Comparison of ENCODE assay signal across 16 cellular contexts in genomic region chr3:161043343-161044035, GRCh38.
DNase-seq lines count a peak whose midpoint lies in the region; ATAC-seq, FAIRE-seq and TF ChIP-seq lines count a peak whose summit lies in the region.
"Had no signal": no experiment of that assay in that cellular context is flagged by ENCODE, and none has a peak within 500 bp of the region (broad histone marks: within the 10 kb centered on the region; RNA-seq: fewer than 3 reads in every experiment).

No MANE protein-coding gene starts in this region.

- H3K4me1 Mint-ChIP-seq in activated T-helper 1 cell treated with anti-CD3 and anti-CD28 coated beads, Interleukin-12 subunit alpha, Interleukin-12 subunit beta, Interleukin-2, Interleukin-4 antibody, amounts not matched to agents 30 ng/mL and 10 ng/mL and 1 ng/mL, durations not matched to agents 14 hours and 24 hours and 36 hours (ENCODE audit: low read depth), result no peaks in the 10 kb centered on the region
- H3K4me1 Mint-ChIP-seq in chondrocyte (ENCODE audit: low read depth), result peaks cover 18% of the 10 kb centered on the region
- H3K4me1 Mint-ChIP-seq: activated naive CD4-positive, alpha-beta T cell treated with anti-CD3 and anti-CD28 coated beads, Interleukin-2, amount 10 ng/mL, durations not matched to agents 7 days and 5 days; central memory CD8-positive, alpha-beta T cell; memory B cell; stimulated activated effector memory CD8-positive, alpha-beta T cell treated with anti-CD3 and anti-CD28 coated beads, Interleukin-12 subunit alpha, Interleukin-12 subunit beta, amount 100 ng/mL, for 72 hours had no signal

- H3K9me3 Mint-ChIP-seq in activated T-helper 1 cell treated with anti-CD3 and anti-CD28 coated beads, Interleukin-12 subunit alpha, Interleukin-12 subunit beta, Interleukin-2, Interleukin-4 antibody, amounts not matched to agents 30 ng/mL and 10 ng/mL and 1 ng/mL, durations not matched to agents 14 hours and 24 hours and 36 hours, result peaks cover 9% of the 10 kb centered on the region
- H3K9me3 Mint-ChIP-seq in chondrocyte (ENCODE audit: low read depth), result peaks cover 2% of the 10 kb centered on the region
- H3K9me3 Mint-ChIP-seq: activated naive CD4-positive, alpha-beta T cell treated with anti-CD3 and anti-CD28 coated beads, Interleukin-2, amount 10 ng/mL, durations not matched to agents 7 days and 5 days had no signal

- intact Hi-C loops in activated T-helper 1 cell treated with anti-CD3 and anti-CD28 coated beads, Interleukin-12 subunit alpha, Interleukin-12 subunit beta, Interleukin-2, Interleukin-4 antibody, amounts not matched to agents 30 ng/mL and 10 ng/mL and 1 ng/mL, durations not matched to agents 14 hours and 24 hours and 36 hours (cut with micrococcal nuclease), result no loop called here

- DNase-seq in GM18507 (ENCODE audit: extremely low spot score, insufficient read length, low read depth) (no peak), chondrocyte (ENCODE audit: low spot score) (no peak), foreskin keratinocyte (no peak), cortex of kidney (lab: John Stamatoyannopoulos, UW) (no peak)
- DNase-seq in activated T-helper 1 cell treated with anti-CD3 and anti-CD28 coated beads, Interleukin-12 subunit alpha, Interleukin-12 subunit beta, Interleukin-2, Interleukin-4 antibody, amounts not matched to agents 30 ng/mL and 10 ng/mL and 1 ng/mL, durations not matched to agents 14 hours and 24 hours and 36 hours (ENCODE audit: low spot score), result no peak
- DNase-seq: activated CD8-positive, alpha-beta T cell treated with anti-CD3 and anti-CD28 coated beads, Interleukin-2, amount 10 ng/mL, durations not matched to agents 7 days and 5 days; activated naive CD4-positive, alpha-beta T cell treated with anti-CD3 and anti-CD28 coated beads, Interleukin-2, amount 10 ng/mL, durations not matched to agents 7 days and 5 days; NCI-H510A; ovary had no signal

- H3K27ac ChIP-seq in foreskin keratinocyte, result no peak overlapping the region
- H3K27ac ChIP-seq: ovary had no signal

- no peaks in the 10 kb centered on the region for H3K27me3 Mint-ChIP-seq in activated T-helper 1 cell treated with anti-CD3 and anti-CD28 coated beads, Interleukin-12 subunit alpha, Interleukin-12 subunit beta, Interleukin-2, Interleukin-4 antibody, amounts not matched to agents 30 ng/mL and 10 ng/mL and 1 ng/mL, durations not matched to agents 14 hours and 24 hours and 36 hours (ENCODE audit: insufficient read depth)
- no peaks in the 10 kb centered on the region for H3K27me3 Mint-ChIP-seq in chondrocyte (ENCODE audit: low read depth)
- H3K27me3 Mint-ChIP-seq: activated naive CD4-positive, alpha-beta T cell treated with anti-CD3 and anti-CD28 coated beads, Interleukin-2, amount 10 ng/mL, durations not matched to agents 7 days and 5 days; central memory CD8-positive, alpha-beta T cell; memory B cell had no signal

- TF ChIP-seq CTCF in chondrocyte (IDR thresholded peaks at IDR 0.05) (no peak), foreskin keratinocyte (conservative IDR thresholded peaks at IDR 0.05) (no peak)

- H3K27me3 ChIP-seq in foreskin keratinocyte, result no peaks in the 10 kb centered on the region
- H3K27me3 ChIP-seq: ovary had no signal

- no peaks in the 10 kb centered on the region for H3K36me3 Mint-ChIP-seq in activated T-helper 1 cell treated with anti-CD3 and anti-CD28 coated beads, Interleukin-12 subunit alpha, Interleukin-12 subunit beta, Interleukin-2, Interleukin-4 antibody, amounts not matched to agents 30 ng/mL and 10 ng/mL and 1 ng/mL, durations not matched to agents 14 hours and 24 hours and 36 hours (ENCODE audit: low read depth)
- peaks cover 2% of the 10 kb centered on the region for H3K36me3 Mint-ChIP-seq in chondrocyte (ENCODE audit: low read depth)
- H3K36me3 Mint-ChIP-seq: activated naive CD4-positive, alpha-beta T cell treated with anti-CD3 and anti-CD28 coated beads, Interleukin-2, amount 10 ng/mL, durations not matched to agents 7 days and 5 days; stimulated activated effector memory CD8-positive, alpha-beta T cell treated with anti-CD3 and anti-CD28 coated beads, Interleukin-12 subunit alpha, Interleukin-12 subunit beta, amount 100 ng/mL, for 72 hours had no signal

- peak; percentile 73 for ATAC-seq in GM19463 (IDR thresholded peaks at IDR 0.05; ENCODE audit: unreplicated experiment)
- peak; percentile 59 for ATAC-seq in HG02870 (IDR thresholded peaks at IDR 0.05; ENCODE audit: unreplicated experiment)
- ATAC-seq in HG03575 (IDR thresholded peaks at IDR 0.05; ENCODE audit: extremely low read depth, insufficient number of reproducible peaks, low FRiP score, unreplicated experiment), result peak; percentile 71
- ATAC-seq in foreskin keratinocyte, result no peak
- ATAC-seq: activated CD8-positive, alpha-beta T cell treated with anti-CD3 and anti-CD28 coated beads, Interleukin-2, amount 10 ng/mL, durations not matched to agents 7 days and 5 days; stimulated activated effector memory CD8-positive, alpha-beta T cell treated with anti-CD3 and anti-CD28 coated beads, Interleukin-12 subunit alpha, Interleukin-12 subunit beta, amount 100 ng/mL, for 72 hours had no signal

- no peak overlapping the region for H3K4me3 Mint-ChIP-seq in activated T-helper 1 cell treated with anti-CD3 and anti-CD28 coated beads, Interleukin-12 subunit alpha, Interleukin-12 subunit beta, Interleukin-2, Interleukin-4 antibody, amounts not matched to agents 30 ng/mL and 10 ng/mL and 1 ng/mL, durations not matched to agents 14 hours and 24 hours and 36 hours
- no peak overlapping the region for H3K4me3 Mint-ChIP-seq in chondrocyte (ENCODE audit: unreplicated experiment)
- H3K4me3 Mint-ChIP-seq: activated CD8-positive, alpha-beta T cell treated with anti-CD3 and anti-CD28 coated beads, Interleukin-2, amount 10 ng/mL, durations not matched to agents 7 days and 5 days; activated naive CD4-positive, alpha-beta T cell treated with anti-CD3 and anti-CD28 coated beads, Interleukin-2, amount 10 ng/mL, durations not matched to agents 7 days and 5 days; B cell; central memory CD8-positive, alpha-beta T cell; memory B cell; stimulated activated effector memory CD8-positive, alpha-beta T cell treated with anti-CD3 and anti-CD28 coated beads, Interleukin-12 subunit alpha, Interleukin-12 subunit beta, amount 100 ng/mL, for 72 hours had no signal

- peak; percentile 36 for FAIRE-seq in GM18507 (lab: Jason Lieb, UNC)

- H3K27ac Mint-ChIP-seq in activated T-helper 1 cell treated with anti-CD3 and anti-CD28 coated beads, Interleukin-12 subunit alpha, Interleukin-12 subunit beta, Interleukin-2, Interleukin-4 antibody, amounts not matched to agents 30 ng/mL and 10 ng/mL and 1 ng/mL, durations not matched to agents 14 hours and 24 hours and 36 hours, result no peak overlapping the region
- H3K27ac Mint-ChIP-seq in chondrocyte (ENCODE audit: unreplicated experiment), result no peak overlapping the region
- H3K27ac Mint-ChIP-seq: activated CD8-positive, alpha-beta T cell treated with anti-CD3 and anti-CD28 coated beads, Interleukin-2, amount 10 ng/mL, durations not matched to agents 7 days and 5 days; activated naive CD4-positive, alpha-beta T cell treated with anti-CD3 and anti-CD28 coated beads, Interleukin-2, amount 10 ng/mL, durations not matched to agents 7 days and 5 days; B cell; memory B cell; stimulated activated effector memory CD8-positive, alpha-beta T cell treated with anti-CD3 and anti-CD28 coated beads, Interleukin-12 subunit alpha, Interleukin-12 subunit beta, amount 100 ng/mL, for 72 hours had no signal

- no peaks in the 10 kb centered on the region for H3K4me1 ChIP-seq in foreskin keratinocyte
